ENCODE assay signal across 21 cellular contexts in the genomic region with DNA sequence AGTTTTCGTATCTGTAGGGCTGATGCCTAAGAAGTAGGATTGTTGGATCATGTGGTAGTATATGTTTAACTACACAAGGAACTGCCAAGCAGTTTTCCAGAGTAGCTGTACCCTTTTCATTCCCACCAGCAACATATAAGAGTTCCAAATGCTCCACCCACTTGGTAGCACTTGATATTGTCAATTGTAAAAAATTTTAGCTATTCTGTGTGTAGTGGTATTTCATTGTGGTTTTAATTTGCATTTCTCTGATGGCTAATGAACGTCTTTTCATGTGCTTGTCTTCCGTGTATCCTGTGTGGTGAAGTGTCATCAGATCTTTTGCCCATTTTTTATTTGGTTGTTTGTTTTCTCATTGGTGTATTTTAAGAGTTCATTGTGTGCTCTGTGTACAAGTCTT.
DNase-seq lines count a peak whose midpoint lies in the region; ATAC-seq and TF ChIP-seq lines count a peak whose summit lies in the region.
"Had no signal": no experiment of that assay in that cellular context is flagged by ENCODE, and none has a peak within 500 bp of the region (broad histone marks: within the 10 kb centered on the region; RNA-seq: fewer than 3 reads in every experiment).

No MANE protein-coding gene starts in this region.

- no peak overlapping the region for H3K9ac ChIP-seq in mammary epithelial cell (ENCODE audit: insufficient read depth, low read length)
- H3K9ac ChIP-seq in skeletal muscle satellite cell (ENCODE audit: low read depth, low read length): no peak overlapping the region
- H3K9ac ChIP-seq: parathyroid adenoma had no signal

- TF ChIP-seq CTCF in mammary epithelial cell (conservative IDR thresholded peaks at IDR 0.05 in 1 of 2, IDR thresholded peaks at IDR 0.05 in 1 of 2; ENCODE audit: extremely low read depth in 1 of 2, insufficient read depth in 1 of 2, low read depth in 1 of 2, low read length in 2 of 2): no peak

- H3K4me2 ChIP-seq in mammary epithelial cell (ENCODE audit: insufficient read depth, low read depth, low read length): peak overlapping the region; percentile 46
- peak overlapping the region; percentile 39 for H3K4me2 ChIP-seq in skeletal muscle satellite cell (ENCODE audit: low read length)
- H3K4me2 ChIP-seq: PC-9, smooth muscle cell had no signal

- peaks cover 96% of the 10 kb centered on the region for H3K79me2 ChIP-seq in mammary epithelial cell (ENCODE audit: insufficient read depth, low read length)

- DNase-seq in DMS53 (lab: John Stamatoyannopoulos, UW): peak; percentile 2
- DNase-seq in DMS53 treated with DMSO at 0.1 percent for 48 hours (lab: John Stamatoyannopoulos, UW; ENCODE audit: unreplicated experiment): no peak
- peak; percentile 41 for DNase-seq in NCI-H345 (lab: John Stamatoyannopoulos, UW)
- DNase-seq in mammary epithelial cell: no peak
- no peak for DNase-seq in GDM1 (lab: John Stamatoyannopoulos, UW)
- no peak for DNase-seq in medulla oblongata (ENCODE audit: extremely low spot score)
- DNase-seq: 8988T; activated CD4-positive, alpha-beta T cell treated with anti-CD3 and anti-CD28 coated beads, Interleukin-2, amount 50 U/mL, for 4 hours; activated naive CD8-positive, alpha-beta T cell treated with anti-CD3 and anti-CD28 coated beads, Interleukin-2, amount 10 ng/mL, durations not matched to agents 7 days and 5 days; activated T-cell treated with anti-CD3 and anti-CD28 coated beads, Interleukin-2, amount 50 U/mL, for 24 hours; CD8-positive, alpha-beta memory T cell; left cardiac atrium; NCI-H187; NCI-H524; PC-9; SW 1271 had no signal

- H3K9me3 ChIP-seq in mammary epithelial cell (replicated peaks; ENCODE audit: insufficient read depth, low read length) (no peaks in the 10 kb centered on the region), skeletal muscle satellite cell (replicated peaks; ENCODE audit: low read length) (no peaks in the 10 kb centered on the region)
- H3K9me3 ChIP-seq: tibial nerve had no signal

- H3K4me1 ChIP-seq in mammary epithelial cell (ENCODE audit: insufficient read depth, low read length) (peaks cover 27% of the 10 kb centered on the region), skeletal muscle satellite cell (ENCODE audit: control insufficient read depth, insufficient read depth, low read length) (peaks cover 36% of the 10 kb centered on the region)

- ATAC-seq in HG03439 (IDR thresholded peaks at IDR 0.05; ENCODE audit: unreplicated experiment): no peak
- ATAC-seq: left cardiac atrium had no signal

- H4K20me1 ChIP-seq in mammary epithelial cell (ENCODE audit: insufficient read depth, low read length): peaks cover 8% of the 10 kb centered on the region

- dilution Hi-C loops in mammary epithelial cell (cut with HindIII; ENCODE audit: low sequenced_read_pairs): no loop called here

- no peaks in the 10 kb centered on the region for H3K36me3 ChIP-seq in mammary epithelial cell (ENCODE audit: insufficient read depth, low read length)
- peaks cover 7% of the 10 kb centered on the region for H3K36me3 ChIP-seq in skeletal muscle satellite cell (ENCODE audit: insufficient read depth, low read length)
- H3K36me3 ChIP-seq: tibial nerve had no signal

- CTCF ChIA-PET in mammary epithelial cell (lab: Charles Lee; ENCODE audit: low non-redundant PET): no interaction called here

- BruUV-seq in mammary epithelial cell (replicated peaks; lab: Mats Ljungman, UMichigan): no TSS peak

- H3K4me3 ChIP-seq in mammary epithelial cell (replicated peaks in 1 of 3; ENCODE audit: insufficient read depth in 1 of 3, low read depth in 2 of 3, low read length in 3 of 3) (no peak overlapping the region), skeletal muscle satellite cell (ENCODE audit: low read length) (no peak overlapping the region)
- H3K4me3 ChIP-seq: PC-9, smooth muscle cell, tibial nerve had no signal

- in situ Hi-C loops in mammary epithelial cell (cut with MboI; ENCODE audit: low sequenced_read_pairs in 2 of 2): no loop called here

- H3K27ac ChIP-seq in mammary epithelial cell (ENCODE audit: insufficient read depth, low read depth, low read length): peak overlapping the region; percentile 15
- H3K27ac ChIP-seq: parathyroid adenoma, PC-9, tibial nerve had no signal

- intact Hi-C loops in mammary epithelial cell (cut with micrococcal nuclease): no loop called here

- H3K27me3 ChIP-seq in mammary epithelial cell (ENCODE audit: insufficient read depth, low read length): no peaks in the 10 kb centered on the region
- no peaks in the 10 kb centered on the region for H3K27me3 ChIP-seq in skeletal muscle satellite cell (ENCODE audit: control insufficient read depth, insufficient read depth, low read length)
- H3K27me3 ChIP-seq: tibial nerve had no signal

- H2AFZ ChIP-seq in mammary epithelial cell (ENCODE audit: low read depth, low read length): no peak overlapping the region
- H2AFZ ChIP-seq: parathyroid adenoma, PC-9 had no signal

- 7% methylated on average over 3 of the region's 3 CpGs for WGBS in mammary epithelial cell (ENCODE audit: low coverage, missing lambda C conversion rate)

Comparison
In these comparisons a context has a peak if more than half of its experiments do, and no peak if none do; other contexts are left out.
1. DNase-seq: peak in DMS53 (single experiment) and NCI-H345 (single experiment); none in DMS53 treated with DMSO at 0.1 percent for 48 hours (single experiment), mammary epithelial cell (single experiment), GDM1 (single experiment) and medulla oblongata (single experiment).